In the genomic region with DNA sequence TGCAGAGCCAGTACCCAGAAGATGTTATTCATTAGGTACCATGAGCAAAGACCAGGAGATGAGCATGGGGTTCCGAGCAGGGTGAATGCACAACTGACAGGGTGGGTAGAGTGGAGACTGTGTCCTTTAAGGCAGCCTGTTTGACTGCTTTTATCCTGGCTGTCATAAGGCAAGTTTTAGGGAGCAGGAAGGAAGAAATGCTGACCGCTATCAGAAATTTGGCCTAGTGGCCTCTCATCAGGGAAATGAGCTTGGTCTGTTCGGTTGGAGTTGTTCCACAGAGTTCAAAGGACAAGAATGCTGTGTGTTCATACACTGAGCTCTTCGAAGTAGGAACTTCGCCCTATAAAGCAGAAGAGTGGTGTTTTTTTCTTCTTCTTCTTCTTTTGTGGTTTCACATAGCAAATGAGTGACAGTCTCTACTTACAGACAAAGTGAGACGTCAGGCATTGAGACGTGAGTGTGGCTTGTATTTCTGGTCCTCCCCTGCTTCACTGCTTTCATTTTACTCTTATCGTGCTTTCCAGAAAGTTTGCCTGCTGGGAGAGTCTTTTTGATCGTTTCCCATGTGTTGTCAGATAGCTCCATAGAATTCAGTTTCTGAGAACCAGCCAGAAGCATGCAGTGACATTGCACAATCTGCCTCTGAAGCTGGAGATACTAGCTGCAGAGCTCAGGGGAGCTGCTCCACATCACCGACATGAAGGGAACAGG, we compare ENCODE assay signal across 1 cellular context.
TF ChIP-seq lines count a peak whose summit lies in the region.

A gene with protein sequence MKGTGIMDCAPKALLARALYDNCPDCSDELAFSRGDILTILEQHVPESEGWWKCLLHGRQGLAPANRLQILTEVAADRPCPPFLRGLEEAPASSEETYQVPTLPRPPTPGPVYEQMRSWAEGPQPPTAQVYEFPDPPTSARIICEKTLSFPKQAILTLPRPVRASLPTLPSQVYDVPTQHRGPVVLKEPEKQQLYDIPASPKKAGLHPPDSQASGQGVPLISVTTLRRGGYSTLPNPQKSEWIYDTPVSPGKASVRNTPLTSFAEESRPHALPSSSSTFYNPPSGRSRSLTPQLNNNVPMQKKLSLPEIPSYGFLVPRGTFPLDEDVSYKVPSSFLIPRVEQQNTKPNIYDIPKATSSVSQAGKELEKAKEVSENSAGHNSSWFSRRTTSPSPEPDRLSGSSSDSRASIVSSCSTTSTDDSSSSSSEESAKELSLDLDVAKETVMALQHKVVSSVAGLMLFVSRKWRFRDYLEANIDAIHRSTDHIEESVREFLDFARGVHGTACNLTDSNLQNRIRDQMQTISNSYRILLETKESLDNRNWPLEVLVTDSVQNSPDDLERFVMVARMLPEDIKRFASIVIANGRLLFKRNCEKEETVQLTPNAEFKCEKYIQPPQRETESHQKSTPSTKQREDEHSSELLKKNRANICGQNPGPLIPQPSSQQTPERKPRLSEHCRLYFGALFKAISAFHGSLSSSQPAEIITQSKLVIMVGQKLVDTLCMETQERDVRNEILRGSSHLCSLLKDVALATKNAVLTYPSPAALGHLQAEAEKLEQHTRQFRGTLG (plus strand): TSS at position 502 of the 714 bp plus-strand sequence. CDS start 199 bp downstream, at position 701.

TF ChIP-seq in SK-N-SH, 30 proteins besides CTCF, POLR2A, EP300 and RAD21 (continued from another document):
- TF ChIP-seq, protein P1, sequence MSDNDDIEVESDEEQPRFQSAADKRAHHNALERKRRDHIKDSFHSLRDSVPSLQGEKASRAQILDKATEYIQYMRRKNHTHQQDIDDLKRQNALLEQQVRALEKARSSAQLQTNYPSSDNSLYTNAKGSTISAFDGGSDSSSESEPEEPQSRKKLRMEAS (IDR thresholded peaks at IDR 0.05; ENCODE audit: low read depth): no peak
- TF ChIP-seq YY1 (IDR thresholded peaks at IDR 0.05; ENCODE audit: low read depth) (no peak), GATA2 (CRISPR knock-in tag; IDR thresholded peaks at IDR 0.05) (no peak), RFX5 (IDR thresholded peaks at IDR 0.05; ENCODE audit: low read length) (no peak), NFIC (IDR thresholded peaks at IDR 0.05; ENCODE audit: borderline replicate concordance) (no peak), TAF1 (IDR thresholded peaks at IDR 0.05; ENCODE audit: borderline replicate concordance, low read depth, low read length) (no peak), RCOR1 (IDR thresholded peaks at IDR 0.05; ENCODE audit: low read length) (no peak), SIN3A (IDR thresholded peaks at IDR 0.05; ENCODE audit: borderline replicate concordance, low read depth, low read length) (no peak), FOXM1 (IDR thresholded peaks at IDR 0.05; ENCODE audit: low read depth) (no peak)
- TF ChIP-seq, protein P2, sequence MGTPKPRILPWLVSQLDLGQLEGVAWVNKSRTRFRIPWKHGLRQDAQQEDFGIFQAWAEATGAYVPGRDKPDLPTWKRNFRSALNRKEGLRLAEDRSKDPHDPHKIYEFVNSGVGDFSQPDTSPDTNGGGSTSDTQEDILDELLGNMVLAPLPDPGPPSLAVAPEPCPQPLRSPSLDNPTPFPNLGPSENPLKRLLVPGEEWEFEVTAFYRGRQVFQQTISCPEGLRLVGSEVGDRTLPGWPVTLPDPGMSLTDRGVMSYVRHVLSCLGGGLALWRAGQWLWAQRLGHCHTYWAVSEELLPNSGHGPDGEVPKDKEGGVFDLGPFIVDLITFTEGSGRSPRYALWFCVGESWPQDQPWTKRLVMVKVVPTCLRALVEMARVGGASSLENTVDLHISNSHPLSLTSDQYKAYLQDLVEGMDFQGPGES (IDR thresholded peaks at IDR 0.05; ENCODE audit: low read depth, low read length): no peak
- TF ChIP-seq, protein P3, sequence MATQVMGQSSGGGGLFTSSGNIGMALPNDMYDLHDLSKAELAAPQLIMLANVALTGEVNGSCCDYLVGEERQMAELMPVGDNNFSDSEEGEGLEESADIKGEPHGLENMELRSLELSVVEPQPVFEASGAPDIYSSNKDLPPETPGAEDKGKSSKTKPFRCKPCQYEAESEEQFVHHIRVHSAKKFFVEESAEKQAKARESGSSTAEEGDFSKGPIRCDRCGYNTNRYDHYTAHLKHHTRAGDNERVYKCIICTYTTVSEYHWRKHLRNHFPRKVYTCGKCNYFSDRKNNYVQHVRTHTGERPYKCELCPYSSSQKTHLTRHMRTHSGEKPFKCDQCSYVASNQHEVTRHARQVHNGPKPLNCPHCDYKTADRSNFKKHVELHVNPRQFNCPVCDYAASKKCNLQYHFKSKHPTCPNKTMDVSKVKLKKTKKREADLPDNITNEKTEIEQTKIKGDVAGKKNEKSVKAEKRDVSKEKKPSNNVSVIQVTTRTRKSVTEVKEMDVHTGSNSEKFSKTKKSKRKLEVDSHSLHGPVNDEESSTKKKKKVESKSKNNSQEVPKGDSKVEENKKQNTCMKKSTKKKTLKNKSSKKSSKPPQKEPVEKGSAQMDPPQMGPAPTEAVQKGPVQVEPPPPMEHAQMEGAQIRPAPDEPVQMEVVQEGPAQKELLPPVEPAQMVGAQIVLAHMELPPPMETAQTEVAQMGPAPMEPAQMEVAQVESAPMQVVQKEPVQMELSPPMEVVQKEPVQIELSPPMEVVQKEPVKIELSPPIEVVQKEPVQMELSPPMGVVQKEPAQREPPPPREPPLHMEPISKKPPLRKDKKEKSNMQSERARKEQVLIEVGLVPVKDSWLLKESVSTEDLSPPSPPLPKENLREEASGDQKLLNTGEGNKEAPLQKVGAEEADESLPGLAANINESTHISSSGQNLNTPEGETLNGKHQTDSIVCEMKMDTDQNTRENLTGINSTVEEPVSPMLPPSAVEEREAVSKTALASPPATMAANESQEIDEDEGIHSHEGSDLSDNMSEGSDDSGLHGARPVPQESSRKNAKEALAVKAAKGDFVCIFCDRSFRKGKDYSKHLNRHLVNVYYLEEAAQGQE (IDR thresholded peaks at IDR 0.05; ENCODE audit: low read depth, low read length): no peak
- TF ChIP-seq, protein P4, sequence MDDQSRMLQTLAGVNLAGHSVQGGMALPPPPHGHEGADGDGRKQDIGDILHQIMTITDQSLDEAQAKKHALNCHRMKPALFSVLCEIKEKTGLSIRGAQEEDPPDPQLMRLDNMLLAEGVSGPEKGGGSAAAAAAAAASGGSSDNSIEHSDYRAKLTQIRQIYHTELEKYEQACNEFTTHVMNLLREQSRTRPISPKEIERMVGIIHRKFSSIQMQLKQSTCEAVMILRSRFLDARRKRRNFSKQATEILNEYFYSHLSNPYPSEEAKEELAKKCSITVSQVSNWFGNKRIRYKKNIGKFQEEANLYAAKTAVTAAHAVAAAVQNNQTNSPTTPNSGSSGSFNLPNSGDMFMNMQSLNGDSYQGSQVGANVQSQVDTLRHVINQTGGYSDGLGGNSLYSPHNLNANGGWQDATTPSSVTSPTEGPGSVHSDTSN (IDR thresholded peaks at IDR 0.05): no peak
TF ChIP-seq in SK-N-SH: peak in this region for 0.
